In genomic region chr19:11425719-11426457, GRCh38 we compare ENCODE assay signal across 1 cellular context.
A peak's percentile ranks its signal among the peaks of the same experiment; 100 is the strongest.
TF ChIP-seq lines count a peak whose summit lies in the region.

No MANE protein-coding gene starts in this region.

TF ChIP-seq in HepG2, 621 proteins besides CTCF, POLR2A, EP300 and RAD21:
- TF ChIP-seq ATF7 (IDR thresholded peaks at IDR 0.05), result no peak
- no peak for TF ChIP-seq ATF7 (CRISPR knock-in tag; IDR thresholded peaks at IDR 0.05)
- TF ChIP-seq HNRNPL (IDR thresholded peaks at IDR 0.05; ENCODE audit: low read depth, low read length), result 0 out of 2 replicates have a peak, but pooled peaks have one; percentile 48
